9 cellular contexts compared by ENCODE assay signal in the genomic region with DNA sequence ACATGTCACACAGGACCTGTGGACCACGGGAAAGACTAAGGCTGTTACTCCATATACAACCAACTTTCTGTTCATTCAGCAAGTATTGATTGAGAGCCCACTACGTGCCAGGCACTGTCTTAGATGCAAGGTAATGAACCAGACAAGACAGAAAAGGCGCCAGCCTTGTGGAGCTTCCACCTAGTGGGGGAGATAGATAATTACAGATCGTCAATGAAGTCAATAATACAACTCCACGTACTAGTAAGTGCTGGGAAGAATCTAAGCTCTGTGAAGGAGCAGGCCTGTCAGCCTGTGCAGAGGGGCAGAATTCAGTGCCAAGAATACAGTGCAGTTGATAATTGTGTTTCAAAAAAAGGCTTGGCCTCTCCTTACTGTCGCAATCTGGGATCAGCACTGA.
DNase-seq lines count a peak whose midpoint lies in the region; ATAC-seq and TF ChIP-seq lines count a peak whose summit lies in the region.
"Had no signal": no experiment of that assay in that cellular context is flagged by ENCODE, and none has a peak within 500 bp of the region (broad histone marks: within the 10 kb centered on the region; RNA-seq: fewer than 3 reads in every experiment).

No MANE protein-coding gene starts in this region.

- TF ChIP-seq EP300 in transverse colon (IDR thresholded peaks at IDR 0.05; ENCODE audit: low read depth) = no peak

- H3K27ac ChIP-seq in heart right ventricle = peak overlapping the region in 9 of 10 donors; percentile 8 to 64 (median 38)
- H3K27ac ChIP-seq in transverse colon = no peak overlapping the region

- WGBS in heart right ventricle, 2 donors = 44 to 57% methylated on average over 6 of the region's 6 CpGs
- WGBS in transverse colon (ENCODE audit: low coverage in 1 of 2), 2 donors = 78 to 100% methylated on average over 1 to 6 of the region's 6 CpGs

- TF ChIP-seq CTCF in heart right ventricle (IDR thresholded peaks at IDR 0.05) = peak; percentile 34 to 66 (median 50)
- peak in 4 of 5 experiments; percentile 21 to 38 (median 29) for TF ChIP-seq CTCF in transverse colon (IDR thresholded peaks at IDR 0.05)

- no peak for TF ChIP-seq POLR2A in transverse colon (IDR thresholded peaks at IDR 0.05)

- peaks cover 0 to 22% (median 4%) of the 10 kb centered on the region in 9 donors for H3K36me3 ChIP-seq in heart right ventricle
- no peaks in the 10 kb centered on the region for H3K36me3 ChIP-seq in transverse colon

- in situ Hi-C loops in transverse colon (cut with MboI; ENCODE audit: low pct_ligation_motif_present in 1 of 4, low pct_unique_long_range_greater_than_20kb in 1 of 4, low sequenced_read_pairs in 3 of 4) = loop anchor here (10.0 to 25.0 kb wide), 4 partner anchors 322 to 625 kb away; partner anchors contain the start of gene PTPRG (in 4 of the 4)

- peak; percentile 9 for DNase-seq in NCI-H146 (lab: John Stamatoyannopoulos, UW)
- no peak for DNase-seq in NCI-H146 treated with DMSO at 0.1 percent for 48 hours (lab: John Stamatoyannopoulos, UW; ENCODE audit: unreplicated experiment)
- DNase-seq in SK-N-DZ (ENCODE audit: low spot score) = peak; percentile 21
- no peak for DNase-seq in heart right ventricle
- DNase-seq in transverse colon = no peak
- no peak for DNase-seq in kidney glomerular epithelial cell (lab: John Stamatoyannopoulos, UW)
- DNase-seq: substantia nigra had no signal

- ATAC-seq in heart right ventricle (peak; percentile 14 to 72 (median 56)), HG03378 (IDR thresholded peaks at IDR 0.05; ENCODE audit: unreplicated experiment) (no peak), GM19467 (IDR thresholded peaks at IDR 0.05; ENCODE audit: unreplicated experiment) (no peak)

- H3K4me1 ChIP-seq in heart right ventricle (peaks cover 0 to 35% (median 21%) of the 10 kb centered on the region in 9 donors), transverse colon (no peaks in the 10 kb centered on the region)

- H3K9me3 ChIP-seq in heart right ventricle = no peaks in the 10 kb centered on the region
- H3K9me3 ChIP-seq in transverse colon = no peaks in the 10 kb centered on the region

- intact Hi-C loops in heart right ventricle (cut with DNase I) = loop anchor here (2.0 to 10.0 kb wide), 13 partner anchors 45 to 932 kb away; partner anchors contain the start of genes PTPRG (in 6 of the 10) and FHIT (in 1 of the 10)
- intact Hi-C loops in transverse colon (cut with DNase I; ENCODE audit: low total_unique reads) = loop anchor here (2.0 to 5.0 kb wide), 2 partner anchors 320 to 622 kb away; no protein-coding TSS in a partner anchor

- H3K27me3 ChIP-seq in heart right ventricle = no peaks in the 10 kb centered on the region
- no peaks in the 10 kb centered on the region for H3K27me3 ChIP-seq in transverse colon

- H3K4me3 ChIP-seq in heart right ventricle (no peak overlapping the region), transverse colon (no peak overlapping the region)

Comparison
In these comparisons a context has a peak if more than half of its experiments do, and no peak if none do; other contexts are left out.
1. DNase-seq: peak in NCI-H146 (single experiment) and SK-N-DZ (single experiment); none in NCI-H146 treated with DMSO at 0.1 percent for 48 hours (single experiment), heart right ventricle (0 of 2), transverse colon (single experiment) and kidney glomerular epithelial cell (single experiment).
2. ATAC-seq: peak in heart right ventricle (8 of 8); none in HG03378 (single experiment) and GM19467 (single experiment).
3. H3K27ac ChIP-seq: peak in heart right ventricle (9 of 10); none in transverse colon (0 of 4).